Comparison of ENCODE assay signal across 8 cellular contexts in genomic region chr3:49411550-49411967, GRCh38. TPM values are rescaled to one million over a fixed set of nuclear protein-coding genes. Genes with fewer than 3 reads are reported as not detected.
DNase-seq lines count a peak whose midpoint lies in the region; ATAC-seq and TF ChIP-seq lines count a peak whose summit lies in the region.

No MANE protein-coding gene starts in this region.

- H3K4me1 ChIP-seq in Loucy (ENCODE audit: insufficient read depth, low read length, poor library complexity, severe bottlenecking) (peaks cover 57% of the 10 kb centered on the region), trophoblast cell (ENCODE audit: control insufficient read depth in 1 of 2, insufficient read depth in 2 of 2, low read length in 2 of 2) (peaks cover 14 to 22% of the 10 kb centered on the region in 2 experiments)

- H3F3A ChIP-seq in Loucy (ENCODE audit: low read depth): peaks cover 8% of the 10 kb centered on the region

- H2AK5ac ChIP-seq in trophoblast cell (ENCODE audit: low read length): peak overlapping the region; percentile 97

- peak overlapping the region; percentile 99 for H3K18ac ChIP-seq in trophoblast cell (ENCODE audit: low read length)

- H3K9me3 ChIP-seq in Loucy (ENCODE audit: insufficient read depth, low read depth, low read length) (no peaks in the 10 kb centered on the region), trophoblast cell (ENCODE audit: insufficient read depth, low read depth, low read length) (peaks cover 2% of the 10 kb centered on the region)

- H3K4me2 ChIP-seq in Loucy (ENCODE audit: low read depth, low read length, poor library complexity, severe bottlenecking) (peak overlapping the region; percentile 93), trophoblast cell (ENCODE audit: low read length) (peak overlapping the region; percentile 75)

- H2BK12ac ChIP-seq in trophoblast cell (ENCODE audit: low read length): no peak overlapping the region

- H3K4me3 ChIP-seq in Loucy (ENCODE audit: low read length, poor library complexity, severe bottlenecking) (peak overlapping the region; percentile 79), trophoblast cell (ENCODE audit: low read depth, low read length) (peak overlapping the region; percentile 80)

- H3K27me3 ChIP-seq in Loucy (ENCODE audit: insufficient read depth, low read length, poor library complexity, severe bottlenecking) (no peaks in the 10 kb centered on the region), trophoblast cell (ENCODE audit: insufficient read depth, low read length) (no peaks in the 10 kb centered on the region)

- H3K23ac ChIP-seq in trophoblast cell (ENCODE audit: low read length): no peak overlapping the region

- peak overlapping the region; percentile 98 for H4K12ac ChIP-seq in trophoblast cell (ENCODE audit: low read depth, low read length)

- peak overlapping the region; percentile 97 for H3K4me3 Mint-ChIP-seq in glutamatergic neuron (ENCODE audit: unreplicated experiment)

- peaks cover 13% of the 10 kb centered on the region for H3K79me1 ChIP-seq in trophoblast cell (ENCODE audit: low read length)

- H2BK5ac ChIP-seq in trophoblast cell (ENCODE audit: low read depth, low read length, poor library complexity): peak overlapping the region; percentile 97

- H4K20me1 ChIP-seq in Loucy (ENCODE audit: insufficient read depth, low read length, poor library complexity, severe bottlenecking): peaks cover 48% of the 10 kb centered on the region

- peaks cover 11% of the 10 kb centered on the region for H3K9me3 Mint-ChIP-seq in glutamatergic neuron (ENCODE audit: unreplicated experiment)

- peak overlapping the region; percentile 97 for H4K8ac ChIP-seq in trophoblast cell (ENCODE audit: low read depth, low read length)

- peak; percentile 34 for DNase-seq in EL
- peak; percentile 47 for DNase-seq in activated effector memory CD4-positive, alpha-beta T cell treated with Interleukin-2 at 50 U/mL for 16 hours
- peak; percentile 64 for DNase-seq in glutamatergic neuron
- DNase-seq in trophoblast cell: no peak
- no peak for DNase-seq in NCI-H2171 (lab: John Stamatoyannopoulos, UW)
- no peak for DNase-seq in Kasumi-1 (lab: John Stamatoyannopoulos, UW)

- peak; percentile 34 for ATAC-seq in GM21825 (IDR thresholded peaks at IDR 0.05; ENCODE audit: unreplicated experiment)

- no peak overlapping the region; the same call in 1 of the 2 replicates for H2AFZ ChIP-seq in Loucy (ENCODE audit: low read length)
- H2AFZ ChIP-seq in trophoblast cell (ENCODE audit: insufficient read depth, low read length, poor library complexity): peak overlapping the region; percentile 94

- no peaks in the 10 kb centered on the region for H3K9me2 ChIP-seq in Loucy (replicated peaks; ENCODE audit: low read depth, low read length)

- peak overlapping the region; percentile 87 for H2BK120ac ChIP-seq in trophoblast cell (ENCODE audit: insufficient read depth, low read length, poor library complexity)

- H3K4me1 Mint-ChIP-seq in glutamatergic neuron (ENCODE audit: low read depth, unreplicated experiment): peaks cover 35% of the 10 kb centered on the region

- H3K9ac ChIP-seq in Loucy (ENCODE audit: low read depth, low read length, poor library complexity, severe bottlenecking) (peak overlapping the region; percentile 86), trophoblast cell (ENCODE audit: low read length) (peak overlapping the region; percentile 80)

- peak overlapping the region; percentile 92 for H3K27ac ChIP-seq in trophoblast cell (ENCODE audit: low read depth, low read length)

- H3K27me3 Mint-ChIP-seq in glutamatergic neuron (ENCODE audit: unreplicated experiment): peaks cover 2% of the 10 kb centered on the region

- H3K36me3 ChIP-seq in Loucy (ENCODE audit: insufficient read depth, low read length) (no peaks in the 10 kb centered on the region), trophoblast cell (ENCODE audit: control insufficient read depth in 1 of 2, insufficient read depth in 2 of 2, low read length in 2 of 2) (peaks cover 2 to 11% of the 10 kb centered on the region in 2 experiments)

- no peak overlapping the region for H3K27ac Mint-ChIP-seq in glutamatergic neuron (ENCODE audit: unreplicated experiment)

- H3K14ac ChIP-seq in trophoblast cell (ENCODE audit: low read length): peak overlapping the region; percentile 99

- H3K79me2 ChIP-seq in Loucy (ENCODE audit: insufficient read depth, low read length) (peaks cover 68% of the 10 kb centered on the region), trophoblast cell (ENCODE audit: control insufficient read depth, insufficient read depth, low read length, poor library complexity) (peaks cover 22% of the 10 kb centered on the region)

- peak overlapping the region; percentile 98 for H4K91ac ChIP-seq in trophoblast cell (ENCODE audit: low read depth, low read length)

- TF ChIP-seq CTCF in Loucy (conservative IDR thresholded peaks at IDR 0.05; ENCODE audit: low read length) (no peak), glutamatergic neuron (IDR thresholded peaks at IDR 0.05; ENCODE audit: partially characterized antibody, unreplicated experiment) (no peak)

- no CpG with 5 or more reads among the region's 56 CpGs for WGBS in trophoblast cell (ENCODE audit: extremely low coverage, insufficient coverage, insufficient read length)

- H3K36me3 Mint-ChIP-seq in glutamatergic neuron (ENCODE audit: unreplicated experiment): no peaks in the 10 kb centered on the region

- H3K4ac ChIP-seq in trophoblast cell (ENCODE audit: low read depth, low read length): peak overlapping the region; percentile 99

RNA-seq across cellular contexts. Expression of gene RHOA, which starts 0.2 kb away (rescaled TPM):
- 262 TPM for total RNA-seq in glutamatergic neuron (ENCODE audit: unreplicated experiment)
- polyA plus RNA-seq in trophoblast cell (2013): 556 and 567 TPM in 2 replicates

RNA-seq across cellular contexts. Expression of gene TCTA, which starts 0.7 kb away (rescaled TPM):
- total RNA-seq in glutamatergic neuron (ENCODE audit: unreplicated experiment): 27.7 TPM
- polyA plus RNA-seq in trophoblast cell (2013): 6.3 and 6.5 TPM in 2 replicates

RNA-seq across cellular contexts. Expression of gene AMT, which starts 10.7 kb away (rescaled TPM):
- total RNA-seq in glutamatergic neuron (ENCODE audit: unreplicated experiment): 12.4 TPM
- polyA plus RNA-seq in trophoblast cell (2013): 8.2 and 8.8 TPM in 2 replicates

RNA-seq across cellular contexts. Expression of gene NICN1, which starts 17.6 kb away (rescaled TPM):
- 38.7 TPM for total RNA-seq in glutamatergic neuron (ENCODE audit: unreplicated experiment)
- polyA plus RNA-seq in trophoblast cell (2013): 11.3 and 12.5 TPM in 2 replicates

RNA-seq across cellular contexts. Expression of gene GPX1, which starts 53.4 kb away (rescaled TPM):
- 239 TPM for total RNA-seq in glutamatergic neuron (ENCODE audit: unreplicated experiment)
- 163 and 164 TPM in 2 replicates for polyA plus RNA-seq in trophoblast cell (2013)

Comparison
In these comparisons a context has a peak if more than half of its experiments do, and no peak if none do; other contexts are left out.
1. DNase-seq: peak in EL (single experiment), activated effector memory CD4-positive, alpha-beta T cell treated with Interleukin-2 at 50 U/mL for 16 hours (single experiment) and glutamatergic neuron (single experiment); none in trophoblast cell (0 of 2), NCI-H2171 (single experiment) and Kasumi-1 (0 of 2).